In the genomic region with DNA sequence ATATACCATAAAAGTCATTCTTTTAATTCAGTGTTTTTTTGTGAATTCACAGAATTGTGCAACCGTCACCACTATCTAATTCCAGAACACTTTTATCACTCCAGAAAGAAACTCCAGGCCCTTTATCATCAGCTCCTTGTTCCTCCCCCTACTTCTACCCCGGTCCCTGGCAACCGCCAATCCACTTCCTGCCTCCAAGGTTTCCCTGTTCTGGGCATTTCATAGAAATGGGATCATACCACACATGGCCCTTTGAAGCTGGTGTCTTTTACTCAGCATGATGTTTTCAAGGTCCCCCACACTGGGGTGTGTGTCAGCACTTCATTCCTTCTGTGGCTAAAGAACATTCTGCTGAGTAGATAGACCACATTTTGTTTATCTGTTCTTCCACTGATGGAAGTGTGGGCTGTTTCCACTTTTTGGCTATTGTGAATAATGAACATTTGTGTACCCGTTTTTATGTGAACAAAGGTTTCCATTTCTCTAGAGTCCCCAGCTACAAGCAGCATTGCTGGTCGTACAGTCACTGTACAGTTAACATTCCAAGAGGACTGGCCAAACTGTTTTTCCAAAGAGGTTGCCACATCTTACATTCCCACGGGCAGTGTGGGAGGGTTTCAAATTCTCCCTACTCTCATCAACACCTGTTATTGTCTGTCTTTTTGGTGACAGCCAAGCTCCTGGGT, we compare ENCODE assay signal across 13 cellular contexts.
DNase-seq lines count a peak whose midpoint lies in the region; ATAC-seq, FAIRE-seq and TF ChIP-seq lines count a peak whose summit lies in the region.
"Had no signal": no experiment of that assay in that cellular context is flagged by ENCODE, and none has a peak within 500 bp of the region (broad histone marks: within the 10 kb centered on the region; RNA-seq: fewer than 3 reads in every experiment).

No MANE protein-coding gene starts in this region.

- H3K27ac ChIP-seq in HepG2 (ENCODE audit: extremely low read length, insufficient read depth, low read length) = no peak overlapping the region

- H3K4me3 Mint-ChIP-seq in natural killer cell treated with Interleukin-12 subunit alpha and Interleukin-12 subunit beta and Interleukin-15 and Interleukin-18, amount 100 ng/mL, for 72 hours = no peak overlapping the region
- H3K4me3 Mint-ChIP-seq in natural killer cell = no peak overlapping the region
- no peak overlapping the region for H3K4me3 Mint-ChIP-seq in activated T-helper 1 cell treated with anti-CD3 and anti-CD28 coated beads, Interleukin-12 subunit alpha, Interleukin-12 subunit beta, Interleukin-2, Interleukin-4 antibody, amounts not matched to agents 30 ng/mL and 10 ng/mL and 1 ng/mL, durations not matched to agents 14 hours and 24 hours and 36 hours
- H3K4me3 Mint-ChIP-seq: activated T-cell treated with anti-CD3 and anti-CD28 coated beads, Interleukin-2, amount 50 U/mL, for 72 hours had no signal

- H3K4me1 Mint-ChIP-seq in natural killer cell treated with Interleukin-12 subunit alpha and Interleukin-12 subunit beta and Interleukin-15 and Interleukin-18, amount 100 ng/mL, for 72 hours (ENCODE audit: low read depth in 2 of 2) = no peaks in the 10 kb centered on the region
- no peaks in the 10 kb centered on the region for H3K4me1 Mint-ChIP-seq in natural killer cell
- H3K4me1 Mint-ChIP-seq in activated T-helper 1 cell treated with anti-CD3 and anti-CD28 coated beads, Interleukin-12 subunit alpha, Interleukin-12 subunit beta, Interleukin-2, Interleukin-4 antibody, amounts not matched to agents 30 ng/mL and 10 ng/mL and 1 ng/mL, durations not matched to agents 14 hours and 24 hours and 36 hours (ENCODE audit: low read depth) = no peaks in the 10 kb centered on the region

- H3K79me2 ChIP-seq in HepG2 (ENCODE audit: insufficient read depth, low read length) = no peaks in the 10 kb centered on the region

- no peak overlapping the region for H3K27ac Mint-ChIP-seq in natural killer cell treated with Interleukin-12 subunit alpha and Interleukin-12 subunit beta and Interleukin-15 and Interleukin-18, amount 100 ng/mL, for 72 hours
- no peak overlapping the region for H3K27ac Mint-ChIP-seq in natural killer cell
- H3K27ac Mint-ChIP-seq in activated T-helper 1 cell treated with anti-CD3 and anti-CD28 coated beads, Interleukin-12 subunit alpha, Interleukin-12 subunit beta, Interleukin-2, Interleukin-4 antibody, amounts not matched to agents 30 ng/mL and 10 ng/mL and 1 ng/mL, durations not matched to agents 14 hours and 24 hours and 36 hours = no peak overlapping the region
- H3K27ac Mint-ChIP-seq: activated T-cell treated with anti-CD3 and anti-CD28 coated beads, Interleukin-2, amount 50 U/mL, for 72 hours had no signal

- peaks cover 13 to 71% of the 10 kb centered on the region in 2 experiments; a peak in 4 of 5 replicates for H3K27me3 ChIP-seq in HepG2 (ENCODE audit: control insufficient read depth in 1 of 2, insufficient read depth in 2 of 2, low read length in 2 of 2)

- no TSS peak for BruUV-seq in HepG2 (replicated peaks; lab: Mats Ljungman, UMichigan)

- no peak overlapping the region for H3K4me2 ChIP-seq in HepG2 (ENCODE audit: low read depth, low read length)

- peaks cover 5% of the 10 kb centered on the region for H3K9me3 Mint-ChIP-seq in natural killer cell treated with Interleukin-12 subunit alpha and Interleukin-12 subunit beta and Interleukin-15 and Interleukin-18, amount 100 ng/mL, for 72 hours
- no peaks in the 10 kb centered on the region for H3K9me3 Mint-ChIP-seq in natural killer cell
- peaks cover 10% of the 10 kb centered on the region for H3K9me3 Mint-ChIP-seq in activated T-helper 1 cell treated with anti-CD3 and anti-CD28 coated beads, Interleukin-12 subunit alpha, Interleukin-12 subunit beta, Interleukin-2, Interleukin-4 antibody, amounts not matched to agents 30 ng/mL and 10 ng/mL and 1 ng/mL, durations not matched to agents 14 hours and 24 hours and 36 hours

- H3K4me3 ChIP-seq in cardiac fibroblast (replicated peaks in 1 of 2; ENCODE audit: low read depth in 2 of 2, low read length in 2 of 2) (no peak overlapping the region), HepG2 (replicated peaks in 1 of 3; ENCODE audit: insufficient read depth in 1 of 3, low read depth in 2 of 3, low read length in 3 of 3) (no peak overlapping the region)
- H3K4me3 ChIP-seq: skin epidermis had no signal

- intact Hi-C loops in natural killer cell (cut with micrococcal nuclease) = no loop called here
- intact Hi-C loops in HepG2 (cut with micrococcal nuclease; ENCODE audit: unreplicated experiment) = no loop called here
- intact Hi-C loops in activated T-helper 1 cell treated with anti-CD3 and anti-CD28 coated beads, Interleukin-12 subunit alpha, Interleukin-12 subunit beta, Interleukin-2, Interleukin-4 antibody, amounts not matched to agents 30 ng/mL and 10 ng/mL and 1 ng/mL, durations not matched to agents 14 hours and 24 hours and 36 hours (cut with micrococcal nuclease) = no loop called here

- 10% methylated on average over 6 of the region's 6 CpGs for WGBS in HepG2 (ENCODE audit: low lambda C conversion rate)

- peaks cover 12% of the 10 kb centered on the region; the same call in 1 of the 2 replicates for H3K9me3 ChIP-seq in HepG2 (ENCODE audit: low read length)

- CTCF ChIA-PET in HepG2 (lab: Yijun Ruan, JAX; ENCODE audit: low intra/inter-chr PET ratio, low total read pairs) = no interaction called here

- peak; percentile 54 for DNase-seq in natural killer cell treated with Interleukin-12 subunit alpha and Interleukin-12 subunit beta and Interleukin-15 and Interleukin-18, amount 100 ng/mL, for 72 hours (ENCODE audit: low spot score)
- DNase-seq in natural killer cell (no peak), cardiac fibroblast (ENCODE audit: low read depth in 2 of 2) (peak; percentile 94 to 96), HepG2 (ENCODE audit: low spot score) (peak; percentile 37), germinal center (ENCODE audit: low spot score) (no peak), iPS-NIHi11 (ENCODE audit: low spot score) (no peak)
- DNase-seq in activated T-helper 1 cell treated with anti-CD3 and anti-CD28 coated beads, Interleukin-12 subunit alpha, Interleukin-12 subunit beta, Interleukin-2, Interleukin-4 antibody, amounts not matched to agents 30 ng/mL and 10 ng/mL and 1 ng/mL, durations not matched to agents 14 hours and 24 hours and 36 hours (ENCODE audit: low spot score) = no peak
- DNase-seq: ACHN; activated T-cell treated with anti-CD3 and anti-CD28 coated beads, Interleukin-2, amount 50 U/mL, for 72 hours; MV-4-11 had no signal

- in situ Hi-C loops in HepG2 (cut with HindIII; ENCODE audit: extremely low pct_ligation_motif_present, low pct_unique_long_range_greater_than_20kb) = loop anchor here (5.0 kb wide), 1 partner anchor 110 kb away; no protein-coding TSS in a partner anchor

- no peak overlapping the region for H3K9ac ChIP-seq in HepG2 (ENCODE audit: insufficient read depth, low read depth, low read length)

- no peaks in the 10 kb centered on the region for H3K36me3 ChIP-seq in HepG2 (replicated peaks in 1 of 2; ENCODE audit: control insufficient read depth in 1 of 2, insufficient read depth in 2 of 2, low read length in 2 of 2)

- no peak for FAIRE-seq in HepG2 (lab: Jason Lieb, UNC)
- FAIRE-seq: islet of Langerhans had no signal

- no peak for TF ChIP-seq RAD21 in HepG2 (CRISPR knock-in tag; IDR thresholded peaks at IDR 0.05)

- H4K20me1 ChIP-seq in HepG2 (ENCODE audit: insufficient read depth, low read length) = no peaks in the 10 kb centered on the region

- TF ChIP-seq CTCF in natural killer cell (IDR thresholded peaks at IDR 0.05) = no peak
- no peak for TF ChIP-seq CTCF in cardiac fibroblast (IDR thresholded peaks at IDR 0.05; ENCODE audit: low read depth, low read length)
- no peak for TF ChIP-seq CTCF in HepG2 (CRISPR knock-in tag; IDR thresholded peaks at IDR 0.05)

- TF ChIP-seq EP300 in HepG2 (IDR thresholded peaks at IDR 0.05; ENCODE audit: low read depth in 2 of 2, low read length in 2 of 2) (no peak), HepG2 (CRISPR knock-in tag; IDR thresholded peaks at IDR 0.05; ENCODE audit: borderline replicate concordance) (no peak)

- POLR2A ChIA-PET in HepG2 (lab: Yijun Ruan, JAX) = no interaction called here

- peaks cover 0 to 3% of the 10 kb centered on the region in 2 donors for H3K27me3 Mint-ChIP-seq in natural killer cell treated with Interleukin-12 subunit alpha and Interleukin-12 subunit beta and Interleukin-15 and Interleukin-18, amount 100 ng/mL, for 72 hours
- peaks cover 0 to 8% of the 10 kb centered on the region in 2 donors for H3K27me3 Mint-ChIP-seq in natural killer cell (ENCODE audit: low read depth in 2 of 2)
- H3K27me3 Mint-ChIP-seq in activated T-helper 1 cell treated with anti-CD3 and anti-CD28 coated beads, Interleukin-12 subunit alpha, Interleukin-12 subunit beta, Interleukin-2, Interleukin-4 antibody, amounts not matched to agents 30 ng/mL and 10 ng/mL and 1 ng/mL, durations not matched to agents 14 hours and 24 hours and 36 hours (ENCODE audit: insufficient read depth) = no peaks in the 10 kb centered on the region

- ATAC-seq in natural killer cell treated with Interleukin-12 subunit alpha and Interleukin-12 subunit beta and Interleukin-15 and Interleukin-18, amount 100 ng/mL, for 72 hours = no peak
- ATAC-seq in natural killer cell (no peak), HepG2 (no peak), HG03095 (IDR thresholded peaks at IDR 0.05; ENCODE audit: unreplicated experiment) (no peak)
- ATAC-seq: activated T-cell treated with anti-CD3 and anti-CD28 coated beads, Interleukin-2, amount 50 U/mL, for 72 hours had no signal

- no peak for TF ChIP-seq POLR2A in HepG2 (IDR thresholded peaks at IDR 0.05; ENCODE audit: insufficient read depth in 1 of 2, low read depth in 2 of 2, low read length in 2 of 2)

- H2AFZ ChIP-seq in HepG2 (ENCODE audit: low read length) = no peak overlapping the region

- H3K36me3 Mint-ChIP-seq in natural killer cell treated with Interleukin-12 subunit alpha and Interleukin-12 subunit beta and Interleukin-15 and Interleukin-18, amount 100 ng/mL, for 72 hours = no peaks in the 10 kb centered on the region
- H3K36me3 Mint-ChIP-seq in natural killer cell = no peaks in the 10 kb centered on the region
- H3K36me3 Mint-ChIP-seq in activated T-helper 1 cell treated with anti-CD3 and anti-CD28 coated beads, Interleukin-12 subunit alpha, Interleukin-12 subunit beta, Interleukin-2, Interleukin-4 antibody, amounts not matched to agents 30 ng/mL and 10 ng/mL and 1 ng/mL, durations not matched to agents 14 hours and 24 hours and 36 hours (ENCODE audit: low read depth) = no peaks in the 10 kb centered on the region

- H3K4me1 ChIP-seq in HepG2 (ENCODE audit: insufficient read depth, low read length) = no peaks in the 10 kb centered on the region

TF ChIP-seq in HepG2, 621 proteins besides CTCF, POLR2A, EP300 and RAD21 (continues in another document):
- TF ChIP-seq ZNF7 (CRISPR knock-in tag; IDR thresholded peaks at IDR 0.05) = peak; percentile 61; the same call in 1 of the 2 replicates
- no peak for TF ChIP-seq ATF7 (IDR thresholded peaks at IDR 0.05)
- no peak for TF ChIP-seq ATF7 (CRISPR knock-in tag; IDR thresholded peaks at IDR 0.05)
- no peak for TF ChIP-seq NR2F6 (IDR thresholded peaks at IDR 0.05)
- no peak for TF ChIP-seq NR2F6 (CRISPR knock-in tag; IDR thresholded peaks at IDR 0.05)

Comparison
In these comparisons a context has a peak if more than half of its experiments do, and no peak if none do; other contexts are left out.
1. DNase-seq: peak in natural killer cell treated with Interleukin-12 subunit alpha and Interleukin-12 subunit beta and Interleukin-15 and Interleukin-18, amount 100 ng/mL, for 72 hours (single experiment), cardiac fibroblast (2 of 2) and HepG2 (single experiment); none in natural killer cell (single experiment), germinal center (single experiment), iPS-NIHi11 (single experiment) and activated T-helper 1 cell treated with anti-CD3 and anti-CD28 coated beads, Interleukin-12 subunit alpha, Interleukin-12 subunit beta, Interleukin-2, Interleukin-4 antibody, amounts not matched to agents 30 ng/mL and 10 ng/mL and 1 ng/mL, durations not matched to agents 14 hours and 24 hours and 36 hours (single experiment).